8 cellular contexts compared by ENCODE assay signal in the genomic region with DNA sequence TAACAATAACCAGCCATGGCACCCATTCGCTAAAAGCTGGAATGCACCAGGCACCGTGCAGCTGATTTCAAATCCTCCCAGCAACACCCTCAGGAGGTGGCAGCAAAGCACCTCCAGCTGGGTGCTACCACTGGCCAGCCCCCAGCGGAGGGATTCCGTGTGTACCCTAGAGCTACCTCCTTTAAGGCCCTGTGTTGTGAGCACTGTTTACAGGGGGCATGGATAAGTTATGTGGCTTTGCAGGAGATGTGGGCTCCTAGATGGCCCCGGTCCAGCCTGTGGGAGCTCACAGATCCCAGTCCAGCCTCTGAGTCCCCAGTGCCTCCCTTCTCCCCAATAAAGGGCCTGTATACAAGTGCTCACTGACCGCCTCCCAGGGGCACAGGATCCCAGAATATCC. TPM values are rescaled to one million over a fixed set of nuclear protein-coding genes. Genes with fewer than 3 reads are reported as not detected.
DNase-seq lines count a peak whose midpoint lies in the region; ATAC-seq and TF ChIP-seq lines count a peak whose summit lies in the region.

No MANE protein-coding gene starts in this region.

- H3K27ac Mint-ChIP-seq in activated naive CD8-positive, alpha-beta T cell treated with anti-CD3 and anti-CD28 coated beads, Interleukin-2, amount 10 ng/mL, durations not matched to agents 7 days and 5 days = peak overlapping the region; percentile 85
- no peak overlapping the region for H3K27ac Mint-ChIP-seq in type B pancreatic cell

- H3K27me3 Mint-ChIP-seq in activated naive CD8-positive, alpha-beta T cell treated with anti-CD3 and anti-CD28 coated beads, Interleukin-2, amount 10 ng/mL, durations not matched to agents 7 days and 5 days = no peaks in the 10 kb centered on the region
- no peaks in the 10 kb centered on the region for H3K27me3 Mint-ChIP-seq in type B pancreatic cell

- H3K9me3 Mint-ChIP-seq in activated naive CD8-positive, alpha-beta T cell treated with anti-CD3 and anti-CD28 coated beads, Interleukin-2, amount 10 ng/mL, durations not matched to agents 7 days and 5 days = no peaks in the 10 kb centered on the region
- no peaks in the 10 kb centered on the region for H3K9me3 Mint-ChIP-seq in type B pancreatic cell

- TF ChIP-seq CTCF in type B pancreatic cell (conservative IDR thresholded peaks at IDR 0.05) = no peak

- intact Hi-C loops in Right ventricle myocardium inferior (cut with DNase I) = no loop called here
- intact Hi-C loops in cardiac septum (cut with DNase I) = no loop called here

- DNase-seq in Right ventricle myocardium inferior (ENCODE audit: missing footprints) (peak; percentile 59), cardiac septum (ENCODE audit: low spot score) (no peak), left lobe of liver (ENCODE audit: low spot score) (peak; percentile 58), type B pancreatic cell (ENCODE audit: extremely low spot score, unreplicated experiment) (no peak)
- peak; percentile 72 for DNase-seq in activated naive CD8-positive, alpha-beta T cell treated with anti-CD3 and anti-CD28 coated beads, Interleukin-2, amount 10 ng/mL, durations not matched to agents 7 days and 5 days
- peak; percentile 23 to 44 for DNase-seq in stimulated activated CD8-positive, alpha-beta memory T cell treated with anti-CD3 and anti-CD28 coated beads, Interleukin-2, amount 100 ng/mL, for 1 hour (ENCODE audit: low read depth in 2 of 2)

- H3K4me3 Mint-ChIP-seq in activated naive CD8-positive, alpha-beta T cell treated with anti-CD3 and anti-CD28 coated beads, Interleukin-2, amount 10 ng/mL, durations not matched to agents 7 days and 5 days = peak overlapping the region; percentile 86
- no peak overlapping the region for H3K4me3 Mint-ChIP-seq in type B pancreatic cell

- ATAC-seq in Right ventricle myocardium inferior (peak; percentile 49), HG03103 (IDR thresholded peaks at IDR 0.05; ENCODE audit: low read depth, unreplicated experiment) (peak; percentile 45), SK-N-SH treated with all-trans-retinoic acid at 6 μM for 48 hours (peak; percentile 9), left lobe of liver (peak; percentile 64)
- ATAC-seq in activated naive CD8-positive, alpha-beta T cell treated with anti-CD3 and anti-CD28 coated beads, Interleukin-2, amount 10 ng/mL, durations not matched to agents 7 days and 5 days (ENCODE audit: low read depth) = peak; percentile 57

- POLR2A ChIA-PET in activated naive CD8-positive, alpha-beta T cell treated with anti-CD3 and anti-CD28 coated beads, Interleukin-2, amount 10 ng/mL, durations not matched to agents 7 days and 5 days (lab: Charles Lee) = interaction anchor here (0.5 to 2.6 kb wide), 20 partner anchors 11 to 621 kb away, joined by 3 to 14 read pairs (median 3); a partner anchor contains a TSS

- peaks cover 15% of the 10 kb centered on the region for H3K4me1 Mint-ChIP-seq in activated naive CD8-positive, alpha-beta T cell treated with anti-CD3 and anti-CD28 coated beads, Interleukin-2, amount 10 ng/mL, durations not matched to agents 7 days and 5 days
- peaks cover 10% of the 10 kb centered on the region for H3K4me1 Mint-ChIP-seq in type B pancreatic cell (ENCODE audit: unreplicated experiment)

- H3K36me3 Mint-ChIP-seq in activated naive CD8-positive, alpha-beta T cell treated with anti-CD3 and anti-CD28 coated beads, Interleukin-2, amount 10 ng/mL, durations not matched to agents 7 days and 5 days = peaks cover 11% of the 10 kb centered on the region
- peaks cover 17% of the 10 kb centered on the region for H3K36me3 Mint-ChIP-seq in type B pancreatic cell

TF ChIP-seq in SK-N-SH treated with all-trans-retinoic acid at 6 μM for 48 hours, 23 proteins besides CTCF, POLR2A, EP300 and RAD21 (continues in another document):
- no peak for TF ChIP-seq ZFP30 (CRISPR knock-in tag; IDR thresholded peaks at IDR 0.05)
- TF ChIP-seq, protein P1, sequence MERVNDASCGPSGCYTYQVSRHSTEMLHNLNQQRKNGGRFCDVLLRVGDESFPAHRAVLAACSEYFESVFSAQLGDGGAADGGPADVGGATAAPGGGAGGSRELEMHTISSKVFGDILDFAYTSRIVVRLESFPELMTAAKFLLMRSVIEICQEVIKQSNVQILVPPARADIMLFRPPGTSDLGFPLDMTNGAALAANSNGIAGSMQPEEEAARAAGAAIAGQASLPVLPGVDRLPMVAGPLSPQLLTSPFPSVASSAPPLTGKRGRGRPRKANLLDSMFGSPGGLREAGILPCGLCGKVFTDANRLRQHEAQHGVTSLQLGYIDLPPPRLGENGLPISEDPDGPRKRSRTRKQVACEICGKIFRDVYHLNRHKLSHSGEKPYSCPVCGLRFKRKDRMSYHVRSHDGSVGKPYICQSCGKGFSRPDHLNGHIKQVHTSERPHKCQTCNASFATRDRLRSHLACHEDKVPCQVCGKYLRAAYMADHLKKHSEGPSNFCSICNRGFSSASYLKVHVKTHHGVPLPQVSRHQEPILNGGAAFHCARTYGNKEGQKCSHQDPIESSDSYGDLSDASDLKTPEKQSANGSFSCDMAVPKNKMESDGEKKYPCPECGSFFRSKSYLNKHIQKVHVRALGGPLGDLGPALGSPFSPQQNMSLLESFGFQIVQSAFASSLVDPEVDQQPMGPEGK (CRISPR knock-in tag; IDR thresholded peaks at IDR 0.05; ENCODE audit: borderline replicate concordance) = no peak
- no peak for TF ChIP-seq ZC3H10 (CRISPR knock-in tag; IDR thresholded peaks at IDR 0.05)
- TF ChIP-seq, protein P2, sequence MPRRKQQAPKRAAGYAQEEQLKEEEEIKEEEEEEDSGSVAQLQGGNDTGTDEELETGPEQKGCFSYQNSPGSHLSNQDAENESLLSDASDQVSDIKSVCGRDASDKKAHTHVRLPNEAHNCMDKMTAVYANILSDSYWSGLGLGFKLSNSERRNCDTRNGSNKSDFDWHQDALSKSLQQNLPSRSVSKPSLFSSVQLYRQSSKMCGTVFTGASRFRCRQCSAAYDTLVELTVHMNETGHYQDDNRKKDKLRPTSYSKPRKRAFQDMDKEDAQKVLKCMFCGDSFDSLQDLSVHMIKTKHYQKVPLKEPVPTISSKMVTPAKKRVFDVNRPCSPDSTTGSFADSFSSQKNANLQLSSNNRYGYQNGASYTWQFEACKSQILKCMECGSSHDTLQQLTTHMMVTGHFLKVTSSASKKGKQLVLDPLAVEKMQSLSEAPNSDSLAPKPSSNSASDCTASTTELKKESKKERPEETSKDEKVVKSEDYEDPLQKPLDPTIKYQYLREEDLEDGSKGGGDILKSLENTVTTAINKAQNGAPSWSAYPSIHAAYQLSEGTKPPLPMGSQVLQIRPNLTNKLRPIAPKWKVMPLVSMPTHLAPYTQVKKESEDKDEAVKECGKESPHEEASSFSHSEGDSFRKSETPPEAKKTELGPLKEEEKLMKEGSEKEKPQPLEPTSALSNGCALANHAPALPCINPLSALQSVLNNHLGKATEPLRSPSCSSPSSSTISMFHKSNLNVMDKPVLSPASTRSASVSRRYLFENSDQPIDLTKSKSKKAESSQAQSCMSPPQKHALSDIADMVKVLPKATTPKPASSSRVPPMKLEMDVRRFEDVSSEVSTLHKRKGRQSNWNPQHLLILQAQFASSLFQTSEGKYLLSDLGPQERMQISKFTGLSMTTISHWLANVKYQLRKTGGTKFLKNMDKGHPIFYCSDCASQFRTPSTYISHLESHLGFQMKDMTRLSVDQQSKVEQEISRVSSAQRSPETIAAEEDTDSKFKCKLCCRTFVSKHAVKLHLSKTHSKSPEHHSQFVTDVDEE (CRISPR knock-in tag; IDR thresholded peaks at IDR 0.05) = no peak
- TF ChIP-seq BACH2 (CRISPR knock-in tag; IDR thresholded peaks at IDR 0.05; ENCODE audit: borderline replicate concordance) = no peak
- TF ChIP-seq, protein P3, sequence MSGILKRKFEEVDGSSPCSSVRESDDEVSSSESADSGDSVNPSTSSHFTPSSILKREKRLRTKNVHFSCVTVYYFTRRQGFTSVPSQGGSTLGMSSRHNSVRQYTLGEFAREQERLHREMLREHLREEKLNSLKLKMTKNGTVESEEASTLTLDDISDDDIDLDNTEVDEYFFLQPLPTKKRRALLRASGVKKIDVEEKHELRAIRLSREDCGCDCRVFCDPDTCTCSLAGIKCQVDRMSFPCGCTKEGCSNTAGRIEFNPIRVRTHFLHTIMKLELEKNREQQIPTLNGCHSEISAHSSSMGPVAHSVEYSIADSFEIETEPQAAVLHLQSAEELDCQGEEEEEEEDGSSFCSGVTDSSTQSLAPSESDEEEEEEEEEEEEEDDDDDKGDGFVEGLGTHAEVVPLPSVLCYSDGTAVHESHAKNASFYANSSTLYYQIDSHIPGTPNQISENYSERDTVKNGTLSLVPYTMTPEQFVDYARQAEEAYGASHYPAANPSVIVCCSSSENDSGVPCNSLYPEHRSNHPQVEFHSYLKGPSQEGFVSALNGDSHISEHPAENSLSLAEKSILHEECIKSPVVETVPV (CRISPR knock-in tag; IDR thresholded peaks at IDR 0.05) = no peak
- TF ChIP-seq, protein P4, sequence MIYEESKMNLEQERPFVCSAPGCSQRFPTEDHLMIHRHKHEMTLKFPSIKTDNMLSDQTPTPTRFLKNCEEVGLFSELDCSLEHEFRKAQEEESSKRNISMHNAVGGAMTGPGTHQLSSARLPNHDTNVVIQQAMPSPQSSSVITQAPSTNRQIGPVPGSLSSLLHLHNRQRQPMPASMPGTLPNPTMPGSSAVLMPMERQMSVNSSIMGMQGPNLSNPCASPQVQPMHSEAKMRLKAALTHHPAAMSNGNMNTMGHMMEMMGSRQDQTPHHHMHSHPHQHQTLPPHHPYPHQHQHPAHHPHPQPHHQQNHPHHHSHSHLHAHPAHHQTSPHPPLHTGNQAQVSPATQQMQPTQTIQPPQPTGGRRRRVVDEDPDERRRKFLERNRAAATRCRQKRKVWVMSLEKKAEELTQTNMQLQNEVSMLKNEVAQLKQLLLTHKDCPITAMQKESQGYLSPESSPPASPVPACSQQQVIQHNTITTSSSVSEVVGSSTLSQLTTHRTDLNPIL (CRISPR knock-in tag; IDR thresholded peaks at IDR 0.05; ENCODE audit: low read depth) = no peak
- TF ChIP-seq RARB (CRISPR knock-in tag; IDR thresholded peaks at IDR 0.05) = no peak
- no peak for TF ChIP-seq ZFP3 (CRISPR knock-in tag; IDR thresholded peaks at IDR 0.05)
- no peak for TF ChIP-seq PPARA (CRISPR knock-in tag; IDR thresholded peaks at IDR 0.05; ENCODE audit: borderline replicate concordance)
- TF ChIP-seq GLIS3 (CRISPR knock-in tag; IDR thresholded peaks at IDR 0.05) = no peak
- TF ChIP-seq TCF4 (CRISPR knock-in tag; IDR thresholded peaks at IDR 0.05; ENCODE audit: borderline replicate concordance) = no peak
- TF ChIP-seq ZNF565 (CRISPR knock-in tag; conservative IDR thresholded peaks at IDR 0.05; ENCODE audit: low read depth) = no peak

RNA-seq across cellular contexts. Expression of a gene that starts 27.1 kb away (rescaled TPM):
- 34.8 TPM for total RNA-seq in Right ventricle myocardium inferior
- 40.5 TPM for total RNA-seq in cardiac septum
- total RNA-seq in activated naive CD8-positive, alpha-beta T cell treated with anti-CD3 and anti-CD28 coated beads, Interleukin-2, amount 10 ng/mL, durations not matched to agents 7 days and 5 days = 10 to 100 TPM; 51.9 to 57.2 TPM
- total RNA-seq in left lobe of liver = 35.4 TPM
- 135 and 169 TPM in 2 replicates for total RNA-seq in type B pancreatic cell (ENCODE audit: low replicate concordance)

Comparison
In these comparisons a context has a peak if more than half of its experiments do, and no peak if none do; other contexts are left out.
1. DNase-seq: peak in Right ventricle myocardium inferior (single experiment), activated naive CD8-positive, alpha-beta T cell treated with anti-CD3 and anti-CD28 coated beads, Interleukin-2, amount 10 ng/mL, durations not matched to agents 7 days and 5 days (single experiment), left lobe of liver (single experiment) and stimulated activated CD8-positive, alpha-beta memory T cell treated with anti-CD3 and anti-CD28 coated beads, Interleukin-2, amount 100 ng/mL, for 1 hour (2 of 2); none in cardiac septum (single experiment) and type B pancreatic cell (single experiment).
2. ATAC-seq: peak in every context shown above with its lines; median percentile 64 in left lobe of liver; 57 in activated naive CD8-positive, alpha-beta T cell treated with anti-CD3 and anti-CD28 coated beads, Interleukin-2, amount 10 ng/mL, durations not matched to agents 7 days and 5 days; 49 in Right ventricle myocardium inferior; 45 in HG03103; 9 in SK-N-SH treated with all-trans-retinoic acid at 6 μM for 48 hours.